In genomic region chr4:102826105-102826889, GRCh38 we compare ENCODE assay signal across 8 cellular contexts. TPM values are rescaled to one million over a fixed set of nuclear protein-coding genes. Genes with fewer than 3 reads are reported as not detected.
DNase-seq lines count a peak whose midpoint lies in the region; ATAC-seq and TF ChIP-seq lines count a peak whose summit lies in the region.
"Had no signal": no experiment of that assay in that cellular context is flagged by ENCODE, and none has a peak within 500 bp of the region (broad histone marks: within the 10 kb centered on the region; RNA-seq: fewer than 3 reads in every experiment).

No MANE protein-coding gene starts in this region.

- 0 out of 2 replicates have a peak, but pooled peaks cover 9% of the 10 kb centered on the region for H3K36me3 ChIP-seq in GM23248 (ENCODE audit: low read depth)

- H3K27ac ChIP-seq in GM23248 = peak overlapping the region; percentile 100
- H3K27ac ChIP-seq in RWPE1 = peak overlapping the region; percentile 99
- peak overlapping the region; percentile 99 for H3K27ac ChIP-seq in right cardiac atrium (ENCODE audit: low read length)

- peaks cover 64% of the 10 kb centered on the region for H3F3A ChIP-seq in GM23248 (ENCODE audit: insufficient read depth)

- POLR2A ChIA-PET in RWPE1 (lab: Yijun Ruan, JAX; ENCODE audit: low non-redundant PET) = interaction anchor here (0.6 to 0.7 kb wide), 2 partner anchors 56 to 58 kb away, joined by 3 read pairs; no protein-coding TSS in a partner anchor

- no peak overlapping the region for H2AFZ ChIP-seq in GM23248

- in situ Hi-C loops in GM23248 (cut with MboI) = no loop called here

- no peak for TF ChIP-seq CTCF in RWPE1 (conservative IDR thresholded peaks at IDR 0.05; ENCODE audit: low read depth)

- no peak overlapping the region for H3K4me3 Mint-ChIP-seq in stimulated activated memory B cell treated with anti-CD40 and anti-IgM and Interleukin-4, amounts not matched to agents 10 μg/mL and 1 μg/mL and 100 μg/mL, for 72 hours
- H3K4me3 Mint-ChIP-seq: natural killer cell treated with Interleukin-12 subunit alpha and Interleukin-12 subunit beta and Interleukin-15 and Interleukin-18, amount 100 ng/mL, for 72 hours had no signal

- H3K9me2 ChIP-seq in GM23248 (ENCODE audit: insufficient read depth) = no peaks in the 10 kb centered on the region

- no peak overlapping the region for H3K27ac Mint-ChIP-seq in stimulated activated memory B cell treated with anti-CD40 and anti-IgM and Interleukin-4, amounts not matched to agents 10 μg/mL and 1 μg/mL and 100 μg/mL, for 72 hours
- H3K27ac Mint-ChIP-seq: natural killer cell treated with Interleukin-12 subunit alpha and Interleukin-12 subunit beta and Interleukin-15 and Interleukin-18, amount 100 ng/mL, for 72 hours had no signal

- H3K36me3 Mint-ChIP-seq in stimulated activated memory B cell treated with anti-CD40 and anti-IgM and Interleukin-4, amounts not matched to agents 10 μg/mL and 1 μg/mL and 100 μg/mL, for 72 hours = peaks cover 10% of the 10 kb centered on the region

- H3K27me3 Mint-ChIP-seq in stimulated activated memory B cell treated with anti-CD40 and anti-IgM and Interleukin-4, amounts not matched to agents 10 μg/mL and 1 μg/mL and 100 μg/mL, for 72 hours = no peaks in the 10 kb centered on the region
- H3K27me3 Mint-ChIP-seq: natural killer cell treated with Interleukin-12 subunit alpha and Interleukin-12 subunit beta and Interleukin-15 and Interleukin-18, amount 100 ng/mL, for 72 hours had no signal

- 0 to 1% methylated on average over 38 of the region's 38 CpGs for WGBS in GM23248 (ENCODE audit: low coverage in 1 of 2, low lambda C conversion rate in 2 of 2, missing lambda C conversion rate in 2 of 2), 2 experiments
- under 1% methylated on average over 38 of the region's 38 CpGs for WGBS in right cardiac atrium

- CTCF ChIA-PET in RWPE1 (lab: Yijun Ruan, JAX) = no interaction called here

- H3K27me3 ChIP-seq in GM23248 (replicated peaks; ENCODE audit: insufficient read depth) = no peaks in the 10 kb centered on the region
- H3K27me3 ChIP-seq in right cardiac atrium (ENCODE audit: control insufficient read depth, insufficient read depth) = no peaks in the 10 kb centered on the region

- H4K20me1 ChIP-seq in GM23248 (ENCODE audit: insufficient read depth) = peaks cover 27% of the 10 kb centered on the region

- H3K9me3 ChIP-seq in GM23248 (ENCODE audit: low read depth) (no peaks in the 10 kb centered on the region), right cardiac atrium (ENCODE audit: control insufficient read depth, low read length) (no peaks in the 10 kb centered on the region)

- peak overlapping the region; percentile 99 for H3K9ac ChIP-seq in GM23248

- H3K9me3 Mint-ChIP-seq in stimulated activated memory B cell treated with anti-CD40 and anti-IgM and Interleukin-4, amounts not matched to agents 10 μg/mL and 1 μg/mL and 100 μg/mL, for 72 hours = no peaks in the 10 kb centered on the region
- H3K9me3 Mint-ChIP-seq: natural killer cell treated with Interleukin-12 subunit alpha and Interleukin-12 subunit beta and Interleukin-15 and Interleukin-18, amount 100 ng/mL, for 72 hours had no signal

- H3K79me2 ChIP-seq in GM23248 (ENCODE audit: insufficient read depth) = peaks cover 83% of the 10 kb centered on the region

- DNase-seq in GM23248 (no peak), RWPE1 (ENCODE audit: low spot score) (no peak), right cardiac atrium (no peak), NCI-H1048 (lab: John Stamatoyannopoulos, UW) (no peak), HPDE6-E6E7 (ENCODE audit: extremely low spot score) (no peak), SHP77 (lab: John Stamatoyannopoulos, UW) (no peak)

- H3K4me1 ChIP-seq in GM23248 (ENCODE audit: insufficient read depth) (peaks cover 37% of the 10 kb centered on the region), right cardiac atrium (ENCODE audit: control insufficient read depth, insufficient read depth, low read length) (no peaks in the 10 kb centered on the region)

- H3K4me1 Mint-ChIP-seq in stimulated activated memory B cell treated with anti-CD40 and anti-IgM and Interleukin-4, amounts not matched to agents 10 μg/mL and 1 μg/mL and 100 μg/mL, for 72 hours = peaks cover 30% of the 10 kb centered on the region

- ATAC-seq in right cardiac atrium = no peak
- peak; percentile 0 for ATAC-seq in stimulated activated memory B cell treated with anti-CD40 and anti-IgM and Interleukin-4, amounts not matched to agents 10 μg/mL and 1 μg/mL and 100 μg/mL, for 72 hours

- H3K4me2 ChIP-seq in GM23248 (ENCODE audit: unreplicated experiment) = peak overlapping the region; percentile 91

- intact Hi-C loops in right cardiac atrium (cut with DNase I) = loop anchor here in 1 of 4 donors (2.0 kb wide), 1 partner anchor 43 kb away; the partner anchor contains the start of gene CISD2

- H3K4me3 ChIP-seq in GM23248 (peak overlapping the region; percentile 96), right cardiac atrium (ENCODE audit: low read length) (peak overlapping the region; percentile 100)

RNA-seq across cellular contexts. Expression of gene UBE2D3, which starts 1.1 kb away (rescaled TPM):
- 326 and 379 TPM in 2 replicates for total RNA-seq in GM23248 (2014; rRNA removed; shearing (Covaris generic))
- polyA plus RNA-seq in GM23248 (2016; fragmentation: Nextera tagmentation; extraction: Ambion mirVana) (305 and 317 TPM in 2 replicates), right cardiac atrium (157 TPM)
- total RNA-seq in right cardiac atrium = 100 to 1,000 TPM; 258 to 278 (median 259) TPM

RNA-seq across cellular contexts. Expression of gene CISD2, which starts 42.5 kb away (rescaled TPM):
- total RNA-seq in GM23248 (2014; rRNA removed; shearing (Covaris generic)) = 26.7 and 40.3 TPM in 2 replicates
- polyA plus RNA-seq in GM23248 (2016; fragmentation: Nextera tagmentation; extraction: Ambion mirVana) (67.7 and 69.7 TPM in 2 replicates), right cardiac atrium (20.1 TPM)
- 10 to 100 TPM; 18.3 to 22.1 (median 20.5) TPM for total RNA-seq in right cardiac atrium
